In genomic region chr21:46622226-46622625, GRCh38 we compare ENCODE assay signal across 8 cellular contexts. TPM values are rescaled to one million over a fixed set of nuclear protein-coding genes. Genes with fewer than 3 reads are reported as not detected.
DNase-seq lines count a peak whose midpoint lies in the region; ATAC-seq and TF ChIP-seq lines count a peak whose summit lies in the region.

No MANE protein-coding gene starts in this region.

- peaks cover 12% of the 10 kb centered on the region for H3K9me3 ChIP-seq in DND-41 (ENCODE audit: insufficient read depth, low read length, severe bottlenecking)
- H3K9me3 ChIP-seq in neutrophil, result no peaks in the 10 kb centered on the region
- H3K9me3 ChIP-seq in MG63, result peaks cover 22% of the 10 kb centered on the region

- peak overlapping the region; percentile 37 for H3K9ac ChIP-seq in DND-41 (ENCODE audit: low read depth, low read length)

- H3K4me3 ChIP-seq in DND-41 (ENCODE audit: low read depth in 1 of 2, low read length in 2 of 2) (peak overlapping the region in 1 of 2 experiments; percentile 4; a peak in 1 of 4 replicates), dorsolateral prefrontal cortex (peak overlapping the region in 21 of 59 donors; percentile 0 to 30 (median 13)), neutrophil (ENCODE audit: low read depth in 1 of 2, low read length in 1 of 2) (peak overlapping the region; percentile 13 to 21), MG63 (no peak overlapping the region)

- H4K20me1 ChIP-seq in DND-41 (ENCODE audit: insufficient read depth, low read length), result no peaks in the 10 kb centered on the region

- DNase-seq in DND-41, result peak; percentile 84
- DNase-seq in SIG-M5 treated with dmso at 0.1 percent for 504 hours (lab: John Stamatoyannopoulos, UW; ENCODE audit: unreplicated experiment), result peak; percentile 96
- DNase-seq in dorsolateral prefrontal cortex, result peak in 9 of 10 donors; percentile 50 to 80 (median 72)
- DNase-seq in MG63, result no peak
- DNase-seq in NCI-H524 (lab: John Stamatoyannopoulos, UW), result no peak
- DNase-seq in DMS153 treated with DMSO at 0.1 percent for 48 hours (lab: John Stamatoyannopoulos, UW; ENCODE audit: unreplicated experiment), result no peak

- intact Hi-C loops in dorsolateral prefrontal cortex (cut with DNase I), result no loop called here

- no peak for TF ChIP-seq CTCF in DND-41 (IDR thresholded peaks at IDR 0.05; ENCODE audit: borderline replicate concordance, extremely low read depth, low read length, poor library complexity, severe bottlenecking)
- peak in 4 of 56 donors; percentile 16 to 38 (median 26) for TF ChIP-seq CTCF in dorsolateral prefrontal cortex (IDR thresholded peaks at IDR 0.05 in 54 of 56, conservative IDR thresholded peaks at IDR 0.05 in 2 of 56; ENCODE audit: low read depth in 1 of 56, partially characterized antibody in 56 of 56)
- no peak for TF ChIP-seq CTCF in neutrophil (IDR thresholded peaks at IDR 0.05)

- H3K27ac ChIP-seq in DND-41 (ENCODE audit: low read length) (peak overlapping the region; percentile 83), dorsolateral prefrontal cortex (peak overlapping the region; percentile 72 to 99 (median 97)), neutrophil (peak overlapping the region; percentile 88)

- no peaks in the 10 kb centered on the region for H3K79me2 ChIP-seq in DND-41 (ENCODE audit: insufficient read depth, low read length)

- peaks cover 23% of the 10 kb centered on the region for H3K4me1 ChIP-seq in DND-41 (ENCODE audit: insufficient read depth, low read length)
- peaks cover 88 to 91% of the 10 kb centered on the region in 2 experiments for H3K4me1 ChIP-seq in neutrophil (ENCODE audit: control insufficient read depth in 1 of 2, insufficient read depth in 1 of 2, low read depth in 1 of 2, low read length in 1 of 2)

- peak overlapping the region; percentile 48 for H3K4me2 ChIP-seq in DND-41 (ENCODE audit: insufficient read depth, low read length)

- H2AFZ ChIP-seq in DND-41 (ENCODE audit: low read depth, low read length), result peak overlapping the region; percentile 66

- H3K36me3 ChIP-seq in DND-41 (ENCODE audit: insufficient read depth, low read length) (no peaks in the 10 kb centered on the region), neutrophil (no peaks in the 10 kb centered on the region), MG63 (no peaks in the 10 kb centered on the region)

- ATAC-seq in DND-41 (ENCODE audit: insufficient read depth, low read depth) (peak; percentile 99), GM19328 (IDR thresholded peaks at IDR 0.05; ENCODE audit: unreplicated experiment) (no peak)

- H3K27me3 ChIP-seq in DND-41 (ENCODE audit: insufficient read depth, low read length, poor library complexity) (no peaks in the 10 kb centered on the region), dorsolateral prefrontal cortex (peaks cover 0 to 3% (median 0%) of the 10 kb centered on the region in 45 donors), neutrophil (no peaks in the 10 kb centered on the region), MG63 (peaks cover 3% of the 10 kb centered on the region; the same call in 1 of the 2 replicates)

RNA-seq across cellular contexts. Expression of gene PRMT2, which starts 13.2 kb away (rescaled TPM):
- 100 to 1,000 TPM in 107 of 120 experiments, 10 to 100 TPM in 13; 91.1 to 161 (median 119) TPM for total RNA-seq in dorsolateral prefrontal cortex
- total RNA-seq in MG63 (2014; rRNA removed; shearing (Covaris generic); ENCODE audit: low replicate concordance), result 92.3 and 139 TPM in 2 replicates

RNA-seq across cellular contexts. Expression of gene S100B, which starts 17.3 kb away (rescaled TPM):
- 100 to 1,000 TPM; 128 to 991 (median 344) TPM for total RNA-seq in dorsolateral prefrontal cortex
- not detected in 2 replicates for total RNA-seq in MG63 (2014; rRNA removed; shearing (Covaris generic); ENCODE audit: low replicate concordance)

Comparison
In these comparisons a context has a peak if more than half of its experiments do, and no peak if none do; other contexts are left out.
1. DNase-seq: peak in DND-41 (single experiment), SIG-M5 treated with dmso at 0.1 percent for 504 hours (single experiment) and dorsolateral prefrontal cortex (9 of 10); none in MG63 (single experiment), NCI-H524 (0 of 2) and DMS153 treated with DMSO at 0.1 percent for 48 hours (single experiment).
2. RNA of gene S100B, which starts 17.3 kb away (total RNA-seq): 128 to 991 TPM in dorsolateral prefrontal cortex; not detected in MG63; every median in the first group is over 100 times any median in the second.
3. Peak in every context shown above with its lines, with median percentiles within 50 percentile points of each other: H3K27ac ChIP-seq.